28 cellular contexts compared by ENCODE assay signal in the genomic region with DNA sequence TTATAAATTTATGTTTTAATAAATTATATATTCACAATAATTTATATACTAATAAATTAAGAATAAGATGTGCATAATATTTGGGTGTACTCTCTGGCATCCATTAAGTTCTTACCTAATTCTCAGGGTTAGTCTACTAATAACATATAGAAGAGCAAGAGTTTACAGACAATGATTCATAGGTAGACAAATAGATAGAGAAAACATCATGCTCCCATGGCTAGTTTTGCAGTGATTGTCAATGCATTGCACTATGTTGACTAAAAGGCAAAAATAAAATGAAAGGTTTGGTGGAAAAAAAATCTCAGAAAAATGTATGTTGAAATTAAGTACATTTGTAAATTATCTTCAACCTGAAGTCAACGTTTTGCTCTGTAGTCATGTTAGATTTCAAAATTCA.
"Had no signal": no experiment of that assay in that cellular context is flagged by ENCODE, and none has a peak within 500 bp of the region (broad histone marks: within the 10 kb centered on the region; RNA-seq: fewer than 3 reads in every experiment).

No MANE protein-coding gene starts in this region.

- ATAC-seq: activated T-cell treated with anti-CD3 and anti-CD28 coated beads, Interleukin-2, amount 50 U/mL, for 72 hours; body of pancreas; effector memory CD8-positive, alpha-beta T cell; esophagus mucosa; gastrocnemius medialis; heart left ventricle had no signal

- DNase-seq: activated CD4-positive, alpha-beta memory T cell treated with anti-CD3 and anti-CD28 coated beads, Interleukin-2, amount 10 ng/mL, durations not matched to agents 7 days and 5 days; activated CD4-positive, alpha-beta T cell treated with anti-CD3 and anti-CD28 coated beads for 1 hour; activated CD4-positive, alpha-beta T cell treated with anti-CD3 and anti-CD28 coated beads for 4 hours; activated CD4-positive, alpha-beta T cell treated with anti-CD3 and anti-CD28 coated beads, Interleukin-2, amount 10 ng/mL, durations not matched to agents 7 days and 5 days; activated CD4-positive, alpha-beta T cell treated with anti-CD3 and anti-CD28 coated beads, Interleukin-2, amount 50 U/mL, for 4 hours; activated CD8-positive, alpha-beta memory T cell treated with anti-CD3 and anti-CD28 coated beads, Interleukin-2, amount 50 U/mL, for 48 hours; activated effector memory CD4-positive, alpha-beta T cell treated with Interleukin-2 at 50 U/mL for 16 hours; activated gamma-delta T cell treated with Interleukin-2 at 50 U/mL for 16 hours; activated naive CD4-positive, alpha-beta T cell treated with anti-CD3 and anti-CD28 coated beads, Interleukin-2, amount 50 U/mL, for 16 hours; activated naive CD4-positive, alpha-beta T cell treated with Interleukin-2 at 50 U/mL for 16 hours; activated T-cell treated with anti-CD3 and anti-CD28 coated beads for 4 hours; activated T-cell treated with anti-CD3 and anti-CD28 coated beads, Interleukin-2, amount 50 U/mL, for 24 hours; activated T-cell treated with anti-CD3 and anti-CD28 coated beads, Interleukin-2, amount 50 U/mL, for 72 hours; amniotic stem cell; anterior cingulate cortex; body of pancreas; caudate nucleus; cortex of kidney; dermis blood vessel endothelial cell; effector CD4-positive, alpha-beta T cell; effector memory CD8-positive, alpha-beta T cell; foreskin fibroblast; gastrocnemius medialis; glutamatergic neuron; heart left ventricle; T-helper 2 cell had no signal

- H3K4me1 Mint-ChIP-seq: activated CD4-positive, alpha-beta memory T cell treated with anti-CD3 and anti-CD28 coated beads, Interleukin-2, amount 10 ng/mL, durations not matched to agents 7 days and 5 days; activated CD4-positive, alpha-beta T cell treated with anti-CD3 and anti-CD28 coated beads, Interleukin-2, amount 10 ng/mL, durations not matched to agents 7 days and 5 days had no signal

- H3K27ac Mint-ChIP-seq: activated CD4-positive, alpha-beta memory T cell treated with anti-CD3 and anti-CD28 coated beads, Interleukin-2, amount 10 ng/mL, durations not matched to agents 7 days and 5 days; activated CD4-positive, alpha-beta T cell treated with anti-CD3 and anti-CD28 coated beads, Interleukin-2, amount 10 ng/mL, durations not matched to agents 7 days and 5 days; activated naive CD8-positive, alpha-beta T cell; activated T-cell treated with anti-CD3 and anti-CD28 coated beads, Interleukin-2, amount 50 U/mL, for 24 hours; activated T-cell treated with anti-CD3 and anti-CD28 coated beads, Interleukin-2, amount 50 U/mL, for 72 hours; effector memory CD8-positive, alpha-beta T cell had no signal

- H3K4me3 Mint-ChIP-seq: activated CD4-positive, alpha-beta memory T cell treated with anti-CD3 and anti-CD28 coated beads, Interleukin-2, amount 10 ng/mL, durations not matched to agents 7 days and 5 days; activated CD4-positive, alpha-beta T cell treated with anti-CD3 and anti-CD28 coated beads, Interleukin-2, amount 10 ng/mL, durations not matched to agents 7 days and 5 days; activated naive CD8-positive, alpha-beta T cell; activated T-cell treated with anti-CD3 and anti-CD28 coated beads, Interleukin-2, amount 50 U/mL, for 24 hours; activated T-cell treated with anti-CD3 and anti-CD28 coated beads, Interleukin-2, amount 50 U/mL, for 72 hours; effector memory CD8-positive, alpha-beta T cell had no signal

- H3K27me3 Mint-ChIP-seq: activated CD4-positive, alpha-beta memory T cell treated with anti-CD3 and anti-CD28 coated beads, Interleukin-2, amount 10 ng/mL, durations not matched to agents 7 days and 5 days; activated CD4-positive, alpha-beta T cell treated with anti-CD3 and anti-CD28 coated beads, Interleukin-2, amount 10 ng/mL, durations not matched to agents 7 days and 5 days; activated naive CD8-positive, alpha-beta T cell; activated T-cell treated with anti-CD3 and anti-CD28 coated beads, Interleukin-2, amount 50 U/mL, for 24 hours; effector memory CD8-positive, alpha-beta T cell had no signal

- H3K36me3 Mint-ChIP-seq: activated naive CD8-positive, alpha-beta T cell had no signal

- H3K4me3 ChIP-seq: body of pancreas, gastrocnemius medialis, heart left ventricle had no signal

- H3K9me3 Mint-ChIP-seq: activated CD4-positive, alpha-beta T cell treated with anti-CD3 and anti-CD28 coated beads, Interleukin-2, amount 10 ng/mL, durations not matched to agents 7 days and 5 days had no signal
